ENCODE assay signal across 13 cellular contexts in the genomic region with DNA sequence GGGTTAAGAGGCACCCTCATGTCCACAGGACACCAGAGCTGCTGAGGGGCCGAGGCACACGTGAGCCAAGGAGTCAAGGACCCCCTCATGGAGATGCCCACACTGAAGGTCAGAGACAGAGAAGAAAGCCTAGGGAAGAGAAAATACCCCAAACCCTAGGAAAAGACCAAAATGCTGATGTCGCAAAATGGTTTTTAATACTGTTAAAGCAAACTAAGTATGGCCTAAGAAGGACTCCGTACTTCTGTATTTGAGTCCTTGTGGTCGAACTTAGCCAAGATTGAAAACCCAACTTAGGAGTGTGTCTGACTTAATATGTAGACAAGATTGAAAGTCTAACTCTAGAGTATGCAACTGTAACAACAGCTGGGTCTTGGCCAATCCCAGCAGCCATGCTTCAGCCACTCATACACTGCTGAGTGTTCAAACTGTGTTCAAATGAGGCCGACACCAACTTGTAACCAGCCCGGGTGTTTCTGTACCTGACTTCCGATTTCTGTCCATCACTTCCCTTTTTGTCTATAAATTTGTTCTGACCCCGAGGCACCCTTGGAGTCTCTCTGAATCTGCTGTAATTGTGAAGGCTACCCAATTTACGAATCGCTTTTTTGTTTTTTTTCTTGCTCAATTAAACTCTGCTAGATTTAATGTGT.
"Had no signal": no experiment of that assay in that cellular context is flagged by ENCODE, and none has a peak within 500 bp of the region (broad histone marks: within the 10 kb centered on the region; RNA-seq: fewer than 3 reads in every experiment).

No MANE protein-coding gene starts in this region.

- H3K4me1 Mint-ChIP-seq: activated naive CD4-positive, alpha-beta T cell treated with anti-CD3 and anti-CD28 coated beads, Interleukin-2, amount 10 ng/mL, durations not matched to agents 7 days and 5 days; endodermal cell had no signal

- H3K27me3 Mint-ChIP-seq: activated naive CD4-positive, alpha-beta T cell treated with anti-CD3 and anti-CD28 coated beads, Interleukin-2, amount 10 ng/mL, durations not matched to agents 7 days and 5 days had no signal

- H3K9me3 ChIP-seq: gastrocnemius medialis had no signal

- DNase-seq: activated CD4-positive, alpha-beta T cell treated with anti-CD3 and anti-CD28 coated beads for 1 hour; activated CD4-positive, alpha-beta T cell treated with anti-CD3 and anti-CD28 coated beads, Interleukin-2, amount 50 U/mL, for 48 hours; activated naive CD4-positive, alpha-beta T cell treated with anti-CD3 and anti-CD28 coated beads, Interleukin-2, amount 10 ng/mL, durations not matched to agents 7 days and 5 days; dorsolateral prefrontal cortex; gastrocnemius medialis; heart left ventricle; sigmoid colon; stimulated activated CD4-positive, alpha-beta T cell treated with anti-CD3 and anti-CD28 coated beads, Interleukin-1b, Interleukin-23, amount 100 ng/mL, for 48 hours; T1000 had no signal

- H3K36me3 Mint-ChIP-seq: activated naive CD4-positive, alpha-beta T cell treated with anti-CD3 and anti-CD28 coated beads, Interleukin-2, amount 10 ng/mL, durations not matched to agents 7 days and 5 days had no signal

- H3K36me3 ChIP-seq: gastrocnemius medialis, heart left ventricle, sigmoid colon had no signal

- H3K4me1 ChIP-seq: gastrocnemius medialis, sigmoid colon had no signal

- H3K27ac Mint-ChIP-seq: activated naive CD4-positive, alpha-beta T cell treated with anti-CD3 and anti-CD28 coated beads, Interleukin-2, amount 10 ng/mL, durations not matched to agents 7 days and 5 days; activated T-helper 2 cell treated with anti-CD3 and anti-CD28 coated beads, Interferon-gamma antibody, Interleukin-2, Interleukin-4, amounts not matched to agents 10 μg/mL and 5 μg/mL and 100 μg/mL, durations not matched to agents 14 hours and 24 hours and 36 hours; endodermal cell had no signal

- FAIRE-seq: urothelium cell line had no signal

- H3K4me3 Mint-ChIP-seq: activated naive CD4-positive, alpha-beta T cell treated with anti-CD3 and anti-CD28 coated beads, Interleukin-2, amount 10 ng/mL, durations not matched to agents 7 days and 5 days; endodermal cell had no signal

- H3K4me3 ChIP-seq: gastrocnemius medialis, heart left ventricle, sigmoid colon had no signal

- H3K27ac ChIP-seq: gastrocnemius medialis, heart left ventricle, sigmoid colon, VCaP had no signal

- H3K27me3 ChIP-seq: dorsolateral prefrontal cortex, gastrocnemius medialis, heart left ventricle, sigmoid colon had no signal
